ENCODE assay signal across 17 cellular contexts in the genomic region with DNA sequence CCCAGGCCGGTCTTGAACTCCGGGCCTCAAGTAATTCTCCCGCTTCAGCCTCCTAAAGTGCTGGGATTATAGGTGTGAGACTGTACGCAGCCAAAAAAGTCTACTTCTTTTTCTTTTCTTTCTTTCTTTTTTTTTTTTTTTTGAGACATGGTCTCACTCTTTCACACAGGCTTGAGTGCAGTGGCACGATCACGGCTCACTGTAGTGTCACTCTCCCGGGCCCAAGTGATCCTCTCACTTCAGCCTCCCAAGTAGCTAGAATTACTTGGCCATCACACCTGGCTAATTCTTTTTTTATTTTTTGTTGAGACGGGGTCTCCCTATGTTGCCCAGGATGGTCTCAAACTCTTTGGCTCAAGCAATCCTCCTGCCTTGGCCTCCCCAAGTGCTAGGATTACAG. TPM values are rescaled to one million over a fixed set of nuclear protein-coding genes. Genes with fewer than 3 reads are reported as not detected.
DNase-seq lines count a peak whose midpoint lies in the region; TF ChIP-seq lines count a peak whose summit lies in the region.
"Had no signal": no experiment of that assay in that cellular context is flagged by ENCODE, and none has a peak within 500 bp of the region (broad histone marks: within the 10 kb centered on the region; RNA-seq: fewer than 3 reads in every experiment).

No MANE protein-coding gene starts in this region.

- TF ChIP-seq EP300 in stomach (IDR thresholded peaks at IDR 0.05), result no peak

- 89 to 97% (median 95%) methylated on average over 8 of the region's 8 CpGs for WGBS in stomach, 5 donors

- no peak for DNase-seq in activated naive CD4-positive, alpha-beta T cell treated with anti-CD3 and anti-CD28 coated beads, Interleukin-2, amount 10 ng/mL, durations not matched to agents 7 days and 5 days
- no peak for DNase-seq in activated naive CD4-positive, alpha-beta T cell treated with Interleukin-2 at 50 U/mL for 16 hours
- DNase-seq in chondrocyte (ENCODE audit: low spot score) (peak; percentile 2), neural crest cell (ENCODE audit: low read depth, low spot score) (no peak), G401 (ENCODE audit: low spot score) (no peak), brain microvascular endothelial cell (no peak), stomach (no peak)
- DNase-seq: 8988T; CD4-positive, alpha-beta memory T cell; DMS 273 treated with DMSO at 0.1 percent for 48 hours; GF-D8; HFFc6; IMR-90 had no signal

- H3K4me3 ChIP-seq in brain microvascular endothelial cell (ENCODE audit: low read depth, low read length) (no peak overlapping the region), stomach (no peak overlapping the region)
- H3K4me3 ChIP-seq: BLaER1, GM23338 had no signal

- H3K27ac Mint-ChIP-seq in activated naive CD4-positive, alpha-beta T cell treated with anti-CD3 and anti-CD28 coated beads, Interleukin-2, amount 10 ng/mL, durations not matched to agents 7 days and 5 days, result peak overlapping the region; percentile 15
- H3K27ac Mint-ChIP-seq in chondrocyte (ENCODE audit: unreplicated experiment) (no peak overlapping the region), neural crest cell (ENCODE audit: unreplicated experiment) (no peak overlapping the region)
- H3K27ac Mint-ChIP-seq: GM23338, HFFc6 had no signal

- CTCF ChIA-PET in activated naive CD4-positive, alpha-beta T cell treated with anti-CD3 and anti-CD28 coated beads, Interleukin-2, amount 10 ng/mL, durations not matched to agents 7 days and 5 days (lab: Charles Lee), result interaction anchor here (1.3 kb wide), 1 partner anchor 79 kb away, joined by 3 read pairs; no protein-coding TSS in a partner anchor

- peaks cover 12% of the 10 kb centered on the region for H3K4me1 Mint-ChIP-seq in activated naive CD4-positive, alpha-beta T cell treated with anti-CD3 and anti-CD28 coated beads, Interleukin-2, amount 10 ng/mL, durations not matched to agents 7 days and 5 days
- peaks cover 5% of the 10 kb centered on the region for H3K4me1 Mint-ChIP-seq in chondrocyte (ENCODE audit: low read depth)
- H3K4me1 Mint-ChIP-seq in neural crest cell, result peaks cover 8% of the 10 kb centered on the region

- intact Hi-C loops in stomach (cut with DNase I; ENCODE audit: low total_unique reads), result no loop called here

- TF ChIP-seq POLR2A in stomach (IDR thresholded peaks at IDR 0.05), result no peak

- in situ Hi-C loops in G401 (cut with HindIII; ENCODE audit: low sequenced_read_pairs), result no loop called here
- in situ Hi-C loops in brain microvascular endothelial cell (cut with HindIII; ENCODE audit: low pct_ligation_motif_present, low sequenced_read_pairs), result no loop called here

- TF ChIP-seq CTCF in chondrocyte (IDR thresholded peaks at IDR 0.05) (no peak), neural crest cell (conservative IDR thresholded peaks at IDR 0.05) (no peak), brain microvascular endothelial cell (IDR thresholded peaks at IDR 0.05; ENCODE audit: low read depth, low read length, missing control alignments) (no peak), stomach (IDR thresholded peaks at IDR 0.05) (no peak)

- H3K9me3 Mint-ChIP-seq in activated naive CD4-positive, alpha-beta T cell treated with anti-CD3 and anti-CD28 coated beads, Interleukin-2, amount 10 ng/mL, durations not matched to agents 7 days and 5 days, result no peaks in the 10 kb centered on the region
- H3K9me3 Mint-ChIP-seq in chondrocyte (ENCODE audit: low read depth) (no peaks in the 10 kb centered on the region), neural crest cell (no peaks in the 10 kb centered on the region)
- H3K9me3 Mint-ChIP-seq: CD4-positive, alpha-beta memory T cell; GM23338; HFFc6 had no signal

- H3K27ac ChIP-seq in brain microvascular endothelial cell, result no peak overlapping the region
- no peak overlapping the region for H3K27ac ChIP-seq in stomach
- H3K27ac ChIP-seq: BLaER1 had no signal

- H3K27me3 ChIP-seq in brain microvascular endothelial cell (replicated peaks) (no peaks in the 10 kb centered on the region), stomach (no peaks in the 10 kb centered on the region)
- H3K27me3 ChIP-seq: BLaER1 had no signal

- peaks cover 6 to 11% (median 7%) of the 10 kb centered on the region in 4 donors for H3K4me1 ChIP-seq in stomach

- H3K36me3 ChIP-seq in brain microvascular endothelial cell (replicated peaks) (no peaks in the 10 kb centered on the region), stomach (no peaks in the 10 kb centered on the region)
- H3K36me3 ChIP-seq: BLaER1 had no signal

- H3K9me3 ChIP-seq in stomach, result no peaks in the 10 kb centered on the region
- H3K9me3 ChIP-seq: BLaER1 had no signal

- peaks cover 39% of the 10 kb centered on the region for H3K27me3 Mint-ChIP-seq in activated naive CD4-positive, alpha-beta T cell treated with anti-CD3 and anti-CD28 coated beads, Interleukin-2, amount 10 ng/mL, durations not matched to agents 7 days and 5 days
- H3K27me3 Mint-ChIP-seq in chondrocyte (ENCODE audit: low read depth) (no peaks in the 10 kb centered on the region), neural crest cell (ENCODE audit: low read depth) (peaks cover 6% of the 10 kb centered on the region)
- H3K27me3 Mint-ChIP-seq: CD4-positive, alpha-beta memory T cell had no signal

- H3K4me3 Mint-ChIP-seq in activated naive CD4-positive, alpha-beta T cell treated with anti-CD3 and anti-CD28 coated beads, Interleukin-2, amount 10 ng/mL, durations not matched to agents 7 days and 5 days, result no peak overlapping the region
- H3K4me3 Mint-ChIP-seq in chondrocyte (ENCODE audit: unreplicated experiment), result no peak overlapping the region
- peak overlapping the region; percentile 52 for H3K4me3 Mint-ChIP-seq in neural crest cell
- H3K4me3 Mint-ChIP-seq: CD14-positive monocyte, GM23338, HFFc6 had no signal

- H3K36me3 Mint-ChIP-seq in activated naive CD4-positive, alpha-beta T cell treated with anti-CD3 and anti-CD28 coated beads, Interleukin-2, amount 10 ng/mL, durations not matched to agents 7 days and 5 days, result peaks cover 7% of the 10 kb centered on the region
- H3K36me3 Mint-ChIP-seq in chondrocyte (ENCODE audit: low read depth) (no peaks in the 10 kb centered on the region), neural crest cell (ENCODE audit: low read depth) (no peaks in the 10 kb centered on the region)
- H3K36me3 Mint-ChIP-seq: CD14-positive monocyte had no signal

RNA-seq across cellular contexts. Expression of a gene that starts 3.6 kb away (rescaled TPM):
- 53.2 to 57.5 TPM (median 53.7 TPM) in 3 replicates for total RNA-seq in chondrocyte
- total RNA-seq in neural crest cell, result 76.9 and 83.5 TPM in 2 replicates
- 46.6 and 58.0 TPM in 2 replicates for total RNA-seq in G401 (2014; rRNA removed; shearing (Covaris generic))
- 10 to 100 TPM; 23.1 to 94.2 (median 42.0) TPM for total RNA-seq in stomach
- 10 to 100 TPM; 46.1 to 58.0 (median 55.2) TPM for polyA plus RNA-seq in stomach

RNA-seq across cellular contexts. Expression of a gene that starts 12.7 kb away (rescaled TPM):
- total RNA-seq in chondrocyte (0.22 to 0.75 TPM (median 0.38 TPM) in 3 replicates), neural crest cell (1.0 and 1.4 TPM in 2 replicates), stomach (under 1 TPM in 2 of 5 donors, not detected in 3; under 0.01 to 0.18 TPM)
- total RNA-seq in G401 (2014; rRNA removed; shearing (Covaris generic)), result 0.47 and 0.49 TPM in 2 replicates
- not detected for polyA plus RNA-seq in stomach
- polyA plus RNA-seq: AG04450, GM23338 had no signal
